In the genomic region with DNA sequence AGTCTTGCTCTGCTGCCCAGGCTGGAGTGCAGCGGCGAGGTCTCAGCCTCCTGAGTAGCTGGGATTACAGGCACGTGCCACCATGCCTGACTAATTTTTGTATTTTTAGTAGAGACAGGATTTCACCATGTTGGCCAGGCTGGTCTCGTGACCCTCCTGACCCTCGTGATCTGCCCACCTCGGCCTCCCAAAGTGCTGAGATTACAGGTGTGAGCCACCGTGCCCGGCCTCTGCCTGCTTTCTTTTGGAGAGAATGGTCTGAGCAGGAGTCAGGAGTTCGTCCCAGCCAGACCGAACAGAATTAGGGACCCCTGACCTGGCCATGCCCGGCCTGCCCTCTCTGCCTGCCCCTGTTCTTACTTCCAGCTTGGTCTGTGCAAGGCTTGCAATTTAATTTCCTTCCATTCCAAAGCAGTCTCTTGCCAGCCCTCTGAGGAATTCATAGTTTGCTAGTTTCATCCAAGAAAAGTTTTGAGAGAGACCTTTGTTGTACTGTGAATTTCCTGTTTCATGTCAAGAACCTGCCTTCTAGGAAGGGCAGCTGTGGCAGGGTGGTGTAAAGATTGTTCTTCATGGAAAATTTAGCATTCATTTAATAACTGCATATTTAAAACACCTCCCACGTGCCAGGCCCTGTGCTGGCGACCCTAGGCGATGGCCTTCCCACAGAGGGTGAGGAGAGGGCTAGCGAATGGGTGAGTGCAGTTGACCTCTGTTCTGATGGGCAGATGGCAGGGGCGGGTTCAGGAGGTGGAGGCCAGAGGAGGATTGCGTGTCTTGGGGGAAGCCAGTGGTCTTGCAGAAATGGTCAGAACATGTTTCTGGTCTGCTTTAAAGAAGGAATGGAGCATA, we compare ENCODE assay signal across 17 cellular contexts. TPM values are rescaled to one million over a fixed set of nuclear protein-coding genes. Genes with fewer than 3 reads are reported as not detected.
A peak's percentile ranks its signal among the peaks of the same experiment; 100 is the strongest.
DNase-seq lines count a peak whose midpoint lies in the region; ATAC-seq, FAIRE-seq and TF ChIP-seq lines count a peak whose summit lies in the region.
"Had no signal": no experiment of that assay in that cellular context is flagged by ENCODE, and none has a peak within 500 bp of the region (broad histone marks: within the 10 kb centered on the region; RNA-seq: fewer than 3 reads in every experiment).

No MANE protein-coding gene starts in this region.

- H3K4me2 ChIP-seq in BLaER1 = peak overlapping the region; percentile 79
- no peak overlapping the region for H3K4me2 ChIP-seq in K562 (ENCODE audit: insufficient read depth, low read length)
- H3K4me2 ChIP-seq in trophoblast cell (ENCODE audit: low read length) = no peak overlapping the region

- no peak overlapping the region for H3K4ac ChIP-seq in trophoblast cell (ENCODE audit: low read depth, low read length)

- no peak overlapping the region for H3K4me3 ChIP-seq in BLaER1
- H3K4me3 ChIP-seq in K562 = no peak overlapping the region
- H3K4me3 ChIP-seq in trophoblast cell (ENCODE audit: low read depth, low read length) = no peak overlapping the region
- no peak overlapping the region for H3K4me3 ChIP-seq in A673 (ENCODE audit: low read depth, low read length, poor library complexity, severe bottlenecking)
- H3K4me3 ChIP-seq: prostate gland had no signal

- FAIRE-seq in K562 (lab: Jason Lieb, UNC) = no peak
- FAIRE-seq: GM12892 had no signal

- H2AK5ac ChIP-seq in trophoblast cell (ENCODE audit: low read length) = no peak overlapping the region

- H3K27ac Mint-ChIP-seq in HFFc6 = peak overlapping the region; percentile 7; the same call in 1 of the 2 replicates
- peak overlapping the region; percentile 44 for H3K27ac Mint-ChIP-seq in neural crest cell (ENCODE audit: unreplicated experiment)

- H3K4me1 ChIP-seq in BLaER1 = peaks cover 82% of the 10 kb centered on the region
- H3K4me1 ChIP-seq in K562 (replicated peaks in 1 of 2; ENCODE audit: control insufficient read depth in 2 of 2, insufficient read depth in 2 of 2, low read length in 2 of 2) = peaks cover 16 to 23% of the 10 kb centered on the region in 2 experiments; a peak in 4 of 5 replicates
- H3K4me1 ChIP-seq in trophoblast cell (ENCODE audit: control insufficient read depth in 1 of 2, insufficient read depth in 2 of 2, low read length in 2 of 2) = peaks cover 0 to 6% of the 10 kb centered on the region in 2 experiments
- H3K4me1 ChIP-seq in A673 (ENCODE audit: insufficient read depth, low read length, poor library complexity, severe bottlenecking) = no peaks in the 10 kb centered on the region
- H3K4me1 ChIP-seq: prostate gland had no signal

- peaks cover 17% of the 10 kb centered on the region for H3K9me1 ChIP-seq in K562 (ENCODE audit: control insufficient read depth, insufficient read depth, low read length)

- H3K4me1 Mint-ChIP-seq in HFFc6 (ENCODE audit: low read depth) (peaks cover 17% of the 10 kb centered on the region), neural crest cell (peaks cover 35% of the 10 kb centered on the region)

- H3K27me3 Mint-ChIP-seq in HFFc6 (ENCODE audit: insufficient read depth) (no peaks in the 10 kb centered on the region), neural crest cell (ENCODE audit: low read depth) (no peaks in the 10 kb centered on the region)
- H3K27me3 Mint-ChIP-seq: effector memory CD8-positive, alpha-beta T cell had no signal

- no peak for DNase-seq in HFFc6
- no peak for DNase-seq in K562 (ENCODE audit: extremely low read depth in 1 of 4, low spot score in 3 of 4)
- no peak for DNase-seq in neural crest cell (ENCODE audit: low read depth, low spot score)
- no peak for DNase-seq in AML-193 (lab: John Stamatoyannopoulos, UW)
- DNase-seq in stimulated activated CD4-positive, alpha-beta T cell treated with anti-CD3 and anti-CD28 coated beads, Interleukin-4, amount 100 ng/mL, for 4 hours = no peak
- DNase-seq in trophoblast cell = no peak
- DNase-seq in A673 (ENCODE audit: low spot score) = no peak
- DNase-seq: activated CD4-positive, CD25-positive, alpha-beta regulatory T cell treated with anti-CD3 and anti-CD28 coated beads, Interleukin-2, amount 50 U/mL, for 72 hours; brain microvascular endothelial cell; effector memory CD8-positive, alpha-beta T cell; foreskin keratinocyte; NCI-H1092 treated with DMSO at 0.1 percent for 48 hours; stimulated activated CD4-positive, alpha-beta T cell treated with anti-CD3 and anti-CD28 coated beads, Interleukin-15, amount 100 ng/mL, for 24 hours had no signal

- H4K91ac ChIP-seq in trophoblast cell (ENCODE audit: low read depth, low read length) = no peak overlapping the region

- H3K9me3 ChIP-seq in BLaER1 (no peaks in the 10 kb centered on the region), K562 (replicated peaks; ENCODE audit: control insufficient read depth, insufficient read depth, low read depth, low read length) (no peaks in the 10 kb centered on the region), trophoblast cell (ENCODE audit: insufficient read depth, low read depth, low read length) (no peaks in the 10 kb centered on the region), A673 (ENCODE audit: low read depth, low read length, poor library complexity, severe bottlenecking) (no peaks in the 10 kb centered on the region)
- H3K9me3 ChIP-seq: prostate gland had no signal

- in situ Hi-C loops in K562 (cut with MboI) = loop anchor here (5.0 kb wide), 1 partner anchor 64 kb away; no protein-coding TSS in a partner anchor

- H2BK12ac ChIP-seq in trophoblast cell (ENCODE audit: low read length) = no peak overlapping the region

- no peak overlapping the region for H2BK5ac ChIP-seq in trophoblast cell (ENCODE audit: low read depth, low read length, poor library complexity)

- TF ChIP-seq EP300 in K562 (IDR thresholded peaks at IDR 0.05; ENCODE audit: low read length) = no peak

- H3K27me3 ChIP-seq in BLaER1 = no peaks in the 10 kb centered on the region
- H3K27me3 ChIP-seq in K562 (ENCODE audit: control insufficient read depth in 2 of 2, insufficient read depth in 2 of 2, low read length in 2 of 2) = no peaks in the 10 kb centered on the region
- no peaks in the 10 kb centered on the region for H3K27me3 ChIP-seq in trophoblast cell (ENCODE audit: insufficient read depth, low read length)
- H3K27me3 ChIP-seq in A673 (replicated peaks; ENCODE audit: insufficient read depth, low read depth, low read length, poor library complexity) = no peaks in the 10 kb centered on the region
- H3K27me3 ChIP-seq: brain microvascular endothelial cell, foreskin keratinocyte had no signal

- H3K9me3 Mint-ChIP-seq in HFFc6 = no peaks in the 10 kb centered on the region
- no peaks in the 10 kb centered on the region for H3K9me3 Mint-ChIP-seq in neural crest cell
- H3K9me3 Mint-ChIP-seq: effector memory CD8-positive, alpha-beta T cell had no signal

- H2AFZ ChIP-seq in K562 (ENCODE audit: low read depth, low read length) = no peak overlapping the region
- no peak overlapping the region for H2AFZ ChIP-seq in trophoblast cell (ENCODE audit: insufficient read depth, low read length, poor library complexity)

- no peak overlapping the region for H4K12ac ChIP-seq in trophoblast cell (ENCODE audit: low read depth, low read length)

- TF ChIP-seq RAD21 in K562 (CRISPR knock-in tag; conservative IDR thresholded peaks at IDR 0.05 in 1 of 2, IDR thresholded peaks at IDR 0.05 in 1 of 2) = no peak

- H3K36me3 Mint-ChIP-seq in HFFc6 (ENCODE audit: low read depth) (peaks cover 3% of the 10 kb centered on the region; the same call in 1 of the 2 replicates), neural crest cell (ENCODE audit: low read depth) (no peaks in the 10 kb centered on the region)

- H3K18ac ChIP-seq in trophoblast cell (ENCODE audit: low read length) = no peak overlapping the region

- no peak overlapping the region for H3K4me3 Mint-ChIP-seq in HFFc6
- no peak overlapping the region for H3K4me3 Mint-ChIP-seq in neural crest cell

- ATAC-seq in K562 = no peak
- ATAC-seq: effector memory CD8-positive, alpha-beta T cell; foreskin keratinocyte had no signal

- TF ChIP-seq POLR2A in K562 (conservative IDR thresholded peaks at IDR 0.05) = no peak

- H4K20me1 ChIP-seq in BLaER1 (peaks cover 97% of the 10 kb centered on the region), K562 (replicated peaks; ENCODE audit: control insufficient read depth, insufficient read depth, low read length) (peaks cover 54% of the 10 kb centered on the region)

- intact Hi-C loops in K562 (cut with micrococcal nuclease) = loop anchor here (2.0 kb wide), 2 partner anchors 39 to 57 kb away; no protein-coding TSS in a partner anchor
- intact Hi-C loops in A673 (cut with micrococcal nuclease; ENCODE audit: unreplicated experiment) = no loop called here

- peaks cover 53% of the 10 kb centered on the region for H3K36me3 ChIP-seq in BLaER1
- H3K36me3 ChIP-seq in K562 (ENCODE audit: control insufficient read depth, insufficient read depth, low read length) = peaks cover 41% of the 10 kb centered on the region; the same call in 2 of the 3 replicates
- H3K36me3 ChIP-seq in trophoblast cell (ENCODE audit: control insufficient read depth in 1 of 2, insufficient read depth in 2 of 2, low read length in 2 of 2) = peaks cover 0 to 2% of the 10 kb centered on the region in 2 experiments
- H3K36me3 ChIP-seq in A673 (ENCODE audit: insufficient read depth, low read length, poor library complexity, severe bottlenecking) = no peaks in the 10 kb centered on the region
- H3K36me3 ChIP-seq: prostate gland had no signal

- TF ChIP-seq CTCF in HFFc6 (IDR thresholded peaks at IDR 0.05) (no peak), K562 (IDR thresholded peaks at IDR 0.05 in 2 of 3, conservative IDR thresholded peaks at IDR 0.05 in 1 of 3; ENCODE audit: insufficient read depth in 2 of 3, low read depth in 1 of 3, low read length in 3 of 3) (no peak), neural crest cell (conservative IDR thresholded peaks at IDR 0.05) (no peak), A673 (conservative IDR thresholded peaks at IDR 0.05; ENCODE audit: low read depth, low read length) (no peak)

- WGBS in K562 (ENCODE audit: insufficient coverage, low coverage, missing lambda C conversion rate) = 81% methylated on average over 15 of the region's 17 CpGs
- WGBS in trophoblast cell (ENCODE audit: extremely low coverage, insufficient coverage, insufficient read length) = no CpG with 5 or more reads among the region's 17 CpGs

- POLR2A ChIA-PET in K562 (lab: Yijun Ruan, JAX) = no interaction called here
- POLR2A ChIA-PET in A673 (lab: Charles Lee; ENCODE audit: low non-redundant PET) = no interaction called here

- BruUV-seq in K562 (replicated peaks; lab: Mats Ljungman, UMichigan) (no TSS peak), A673 (replicated peaks; lab: Mats Ljungman, UMichigan) (no TSS peak)

- peak overlapping the region; percentile 76 for H3K27ac ChIP-seq in BLaER1
- H3K27ac ChIP-seq in K562 (ENCODE audit: extremely low read depth, low read depth, low read length) = 0 out of 3 replicates have a peak overlapping the region, but pooled peaks have one; percentile 33
- no peak overlapping the region for H3K27ac ChIP-seq in trophoblast cell (ENCODE audit: low read depth, low read length)
- no peak overlapping the region for H3K27ac ChIP-seq in A673 (ENCODE audit: low read depth, low read length, poor library complexity, severe bottlenecking)
- H3K27ac ChIP-seq: brain microvascular endothelial cell, foreskin keratinocyte, prostate gland had no signal

- H3K79me1 ChIP-seq in trophoblast cell (ENCODE audit: low read length) = no peaks in the 10 kb centered on the region

- no peak overlapping the region for H4K8ac ChIP-seq in trophoblast cell (ENCODE audit: low read depth, low read length)

- no peak overlapping the region for H2BK120ac ChIP-seq in trophoblast cell (ENCODE audit: insufficient read depth, low read length, poor library complexity)

- H3K9ac ChIP-seq in BLaER1 (peak overlapping the region; percentile 68), K562 (ENCODE audit: insufficient read depth in 1 of 2, low read depth in 2 of 2, low read length in 2 of 2) (0 out of 4 replicates have a peak overlapping the region, but pooled peaks of 1 of the 2 experiments have one; percentile 61), trophoblast cell (ENCODE audit: low read length) (no peak overlapping the region)

- H3K14ac ChIP-seq in trophoblast cell (ENCODE audit: low read length) = no peak overlapping the region

- H3K79me2 ChIP-seq in K562 (ENCODE audit: control insufficient read depth, insufficient read depth, low read length) (peaks cover 90% of the 10 kb centered on the region), trophoblast cell (ENCODE audit: control insufficient read depth, insufficient read depth, low read length, poor library complexity) (no peaks in the 10 kb centered on the region)

- H3K23ac ChIP-seq in trophoblast cell (ENCODE audit: low read length) = no peak overlapping the region

- CTCF ChIA-PET in K562 (lab: Yijun Ruan, JAX; ENCODE audit: low intra/inter-chr PET ratio) = interaction anchor here (2.4 to 4.1 kb wide), 2 partner anchors 67 to 327 kb away, joined by 13 to 76 read pairs; a partner anchor contains a TSS
- CTCF ChIA-PET in A673 (lab: Charles Lee) = interaction anchor here (0.6 to 2.3 kb wide), 2 partner anchors 34 to 67 kb away, joined by 5 to 18 read pairs; no protein-coding TSS in a partner anchor

RNA-seq across cellular contexts. Expression of a gene that starts 43.0 kb away (rescaled TPM):
- total RNA-seq in HFFc6 (2021; fragmentation: NEBNext Ultra II Directional; extraction: Animal tissue kit (Norgen Biotek cat#: 25700)) = 10 to 100 TPM; 19.0 to 23.8 (median 21.7) TPM
- total RNA-seq in K562 (2011; cell fraction: chromatin; rRNA removed; ENCODE audit: low replicate concordance) = 289 and 513 TPM in 2 replicates
- total RNA-seq in K562 (2011; cell fraction: nucleolus; rRNA removed) = 197 and 203 TPM in 2 replicates
- total RNA-seq in K562 (2011; cell fraction: nucleoplasm; rRNA removed) = 215 and 311 TPM in 2 replicates
- 14.7 and 36.9 TPM in 2 replicates for total RNA-seq in K562 (2014; rRNA removed)
- total RNA-seq in K562 (2014; rRNA removed; fragmentation: Illumina TruSeq; extraction: Trizol) = 13.8 and 18.1 TPM in 2 replicates
- total RNA-seq in K562 (2015; rRNA removed; fragmentation: Illumina TruSeq; extraction: Trizol) = 25.8 and 28.9 TPM in 2 replicates
- total RNA-seq in K562 (2021) = 65.8 and 66.3 TPM in 2 replicates
- 14.4 and 20.7 TPM in 2 replicates for polyA plus RNA-seq in K562 (2011; rRNA removed)
- polyA plus RNA-seq in K562 (2011; cell fraction: cytosol; rRNA removed) = 9.9 and 11.6 TPM in 2 replicates
- 78.1 and 99.4 TPM in 2 replicates for polyA plus RNA-seq in K562 (2011; cell fraction: nucleus; rRNA removed)
- 33.1 and 37.7 TPM in 2 replicates for polyA plus RNA-seq in K562 (2012)
- polyA plus RNA-seq in K562 (2014; fragmentation: Illumina TruSeq; extraction: Trizol) = 40.7 and 46.7 TPM in 2 replicates
- 1 to 10 TPM; 2.2 to 3.8 TPM for polyA plus RNA-seq in K562 (2014; fragmentation: Nextera tagmentation; extraction: Ambion mirVana)
- polyA plus RNA-seq in K562 (2014; rRNA removed) = 26.0 and 26.5 TPM in 2 replicates
- polyA minus RNA-seq in K562 (2011; rRNA and poly(A)+ RNA removed) = 20.9 and 23.5 TPM in 2 replicates
- 51.8 and 60.9 TPM in 2 replicates for polyA minus RNA-seq in K562 (2011; cell fraction: cytosol; rRNA and poly(A)+ RNA removed)
- 61.8 and 88.5 TPM in 2 replicates for polyA minus RNA-seq in K562 (2011; cell fraction: nucleus; rRNA and poly(A)+ RNA removed)
- total RNA-seq in neural crest cell = 39.8 and 44.5 TPM in 2 replicates
- polyA plus RNA-seq in trophoblast cell (2013) = 28.9 and 29.4 TPM in 2 replicates
- total RNA-seq in A673 (2021) = 32.7 and 35.8 TPM in 2 replicates

RNA-seq across cellular contexts. Expression of a gene that starts 52.5 kb away (rescaled TPM):
- total RNA-seq in HFFc6 (2021; fragmentation: NEBNext Ultra II Directional; extraction: Animal tissue kit (Norgen Biotek cat#: 25700)) = not detected
- not detected in 2 replicates for total RNA-seq in K562 (2011; cell fraction: chromatin; rRNA removed; ENCODE audit: low replicate concordance)
- not detected in 2 replicates for total RNA-seq in K562 (2011; cell fraction: nucleolus; rRNA removed)
- not detected in 2 replicates for total RNA-seq in K562 (2011; cell fraction: nucleoplasm; rRNA removed)
- not detected in 2 replicates for total RNA-seq in K562 (2014; rRNA removed)
- not detected in 2 replicates for total RNA-seq in K562 (2014; rRNA removed; fragmentation: Illumina TruSeq; extraction: Trizol)
- total RNA-seq in K562 (2015; rRNA removed; fragmentation: Illumina TruSeq; extraction: Trizol) = not detected in 2 replicates
- total RNA-seq in K562 (2021) = not detected in 2 replicates
- polyA plus RNA-seq in K562 (2011; rRNA removed) = not detected in 2 replicates
- not detected in 2 replicates for polyA plus RNA-seq in K562 (2011; cell fraction: cytosol; rRNA removed)
- not detected in 2 replicates for polyA plus RNA-seq in K562 (2011; cell fraction: nucleus; rRNA removed)
- not detected in 2 replicates for polyA plus RNA-seq in K562 (2012)
- not detected in 2 replicates for polyA plus RNA-seq in K562 (2014; fragmentation: Illumina TruSeq; extraction: Trizol)
- polyA plus RNA-seq in K562 (2014; fragmentation: Nextera tagmentation; extraction: Ambion mirVana) = not detected
- not detected in 2 replicates for polyA plus RNA-seq in K562 (2014; rRNA removed)
- polyA minus RNA-seq in K562 (2011; rRNA and poly(A)+ RNA removed) = not detected in 2 replicates
- polyA minus RNA-seq in K562 (2011; cell fraction: cytosol; rRNA and poly(A)+ RNA removed) = not detected in 2 replicates
- polyA minus RNA-seq in K562 (2011; cell fraction: nucleus; rRNA and poly(A)+ RNA removed) = not detected in 2 replicates
- not detected in 2 replicates for total RNA-seq in neural crest cell
- 0.07 TPM in 1 of 2 replicates, not detected in the other for polyA plus RNA-seq in trophoblast cell (2013)
- total RNA-seq in A673 (2021) = not detected in 2 replicates
- total RNA-seq: foreskin keratinocyte, prostate gland, urinary bladder had no signal
- polyA plus RNA-seq: foreskin keratinocyte, urinary bladder had no signal

Comparison
In these comparisons a context has a peak if more than half of its experiments do, and no peak if none do; other contexts are left out.
1. H3K27ac ChIP-seq: peak in BLaER1 (single experiment) and K562 (single experiment); none in trophoblast cell (single experiment) and A673 (single experiment).